24 cellular contexts compared by ENCODE assay signal in genomic region chr6:9240861-9241260, GRCh38.
A peak's percentile ranks its signal among the peaks of the same experiment; 100 is the strongest.
DNase-seq lines count a peak whose midpoint lies in the region; ATAC-seq, FAIRE-seq and TF ChIP-seq lines count a peak whose summit lies in the region.
"Had no signal": no experiment of that assay in that cellular context is flagged by ENCODE, and none has a peak within 500 bp of the region (broad histone marks: within the 10 kb centered on the region; RNA-seq: fewer than 3 reads in every experiment).

No MANE protein-coding gene starts in this region.

- no peak for TF ChIP-seq EP300 in HepG2 (IDR thresholded peaks at IDR 0.05; ENCODE audit: low read depth in 2 of 2, low read length in 2 of 2)
- no peak for TF ChIP-seq EP300 in HepG2 (CRISPR knock-in tag; IDR thresholded peaks at IDR 0.05; ENCODE audit: borderline replicate concordance)
- no peak for TF ChIP-seq EP300 in K562 (IDR thresholded peaks at IDR 0.05; ENCODE audit: low read length)

- POLR2A ChIA-PET in HepG2 (lab: Yijun Ruan, JAX) (no interaction called here), K562 (lab: Yijun Ruan, JAX) (no interaction called here)

- H4K20me1 ChIP-seq in HepG2 (ENCODE audit: insufficient read depth, low read length) = no peaks in the 10 kb centered on the region
- H4K20me1 ChIP-seq in K562 (replicated peaks; ENCODE audit: control insufficient read depth, insufficient read depth, low read length) = no peaks in the 10 kb centered on the region
- H4K20me1 ChIP-seq: BLaER1 had no signal

- H3K27me3 ChIP-seq in HepG2 (ENCODE audit: control insufficient read depth in 1 of 2, insufficient read depth in 2 of 2, low read length in 2 of 2) (no peaks in the 10 kb centered on the region), right lobe of liver (no peaks in the 10 kb centered on the region), K562 (ENCODE audit: control insufficient read depth in 2 of 2, insufficient read depth in 2 of 2, low read length in 2 of 2) (no peaks in the 10 kb centered on the region)
- H3K27me3 ChIP-seq: BE2C, BLaER1 had no signal

- H3K79me2 ChIP-seq in HepG2 (ENCODE audit: insufficient read depth, low read length) = no peaks in the 10 kb centered on the region
- no peaks in the 10 kb centered on the region for H3K79me2 ChIP-seq in K562 (ENCODE audit: control insufficient read depth, insufficient read depth, low read length)

- TF ChIP-seq CTCF in HepG2 (CRISPR knock-in tag; IDR thresholded peaks at IDR 0.05) (no peak), right lobe of liver (IDR thresholded peaks at IDR 0.05) (no peak), K562 (IDR thresholded peaks at IDR 0.05 in 2 of 3, conservative IDR thresholded peaks at IDR 0.05 in 1 of 3; ENCODE audit: insufficient read depth in 2 of 3, low read depth in 1 of 3, low read length in 3 of 3) (no peak)

- H3K27ac ChIP-seq in HepG2 (ENCODE audit: extremely low read length, insufficient read depth, low read length) (no peak overlapping the region), right lobe of liver (no peak overlapping the region), K562 (ENCODE audit: extremely low read depth, low read depth, low read length) (no peak overlapping the region)
- H3K27ac ChIP-seq: 22Rv1, BLaER1 had no signal

- BruUV-seq in HepG2 (replicated peaks; lab: Mats Ljungman, UMichigan) (no TSS peak), K562 (replicated peaks; lab: Mats Ljungman, UMichigan) (no TSS peak)

- TF ChIP-seq RAD21 in HepG2 (CRISPR knock-in tag; IDR thresholded peaks at IDR 0.05) (no peak), K562 (CRISPR knock-in tag; conservative IDR thresholded peaks at IDR 0.05 in 1 of 2, IDR thresholded peaks at IDR 0.05 in 1 of 2) (no peak)

- H3K9ac ChIP-seq in HepG2 (ENCODE audit: insufficient read depth, low read depth, low read length) (no peak overlapping the region), K562 (ENCODE audit: insufficient read depth in 1 of 2, low read depth in 2 of 2, low read length in 2 of 2) (no peak overlapping the region)
- H3K9ac ChIP-seq: BLaER1 had no signal

- H2AFZ ChIP-seq in HepG2 (ENCODE audit: low read length) = no peak overlapping the region
- no peak overlapping the region for H2AFZ ChIP-seq in K562 (ENCODE audit: low read depth, low read length)

- no peak for FAIRE-seq in HepG2 (lab: Jason Lieb, UNC)
- no peak for FAIRE-seq in K562 (lab: Jason Lieb, UNC)
- FAIRE-seq: GM12878, GM12892, GM18507 had no signal

- no peak for TF ChIP-seq POLR2A in HepG2 (IDR thresholded peaks at IDR 0.05; ENCODE audit: insufficient read depth in 1 of 2, low read depth in 2 of 2, low read length in 2 of 2)
- no peak for TF ChIP-seq POLR2A in right lobe of liver (IDR thresholded peaks at IDR 0.05)
- TF ChIP-seq POLR2A in K562 (conservative IDR thresholded peaks at IDR 0.05) = no peak

- H3K4me3 ChIP-seq in HepG2 (replicated peaks in 1 of 3; ENCODE audit: insufficient read depth in 1 of 3, low read depth in 2 of 3, low read length in 3 of 3) (no peak overlapping the region), right lobe of liver (no peak overlapping the region), K562 (no peak overlapping the region)
- H3K4me3 ChIP-seq: BLaER1, GM12878 had no signal

- whole genome bisulfite sequencing in HepG2 (ENCODE audit: low lambda C conversion rate) = 3% methylated on average over 2 of the region's 2 CpGs
- WGBS in right lobe of liver (ENCODE audit: insufficient coverage, low coverage, low lambda C conversion rate, missing lambda C conversion rate) = 90% methylated on average over 2 of the region's 2 CpGs
- WGBS in K562 (ENCODE audit: insufficient coverage, low coverage, missing lambda C conversion rate) = 0% methylated on average over 2 of the region's 2 CpGs

- DNase-seq in HepG2 (ENCODE audit: low spot score) (no peak), right lobe of liver (no peak), K562 (ENCODE audit: extremely low read depth in 1 of 4, low spot score in 3 of 4) (no peak), NCI-H2029 treated with DMSO at 0.1 percent for 48 hours (lab: John Stamatoyannopoulos, UW) (no peak), NCI-H146 (lab: John Stamatoyannopoulos, UW) (no peak)
- DNase-seq: ACHN; BE2C; C1 segment of cervical spinal cord; CD4-positive, alpha-beta memory T cell; CD4-positive, CD25-positive, alpha-beta regulatory T cell; CD8-positive, alpha-beta memory T cell; COR-L47; DMS 273 treated with DMSO at 0.1 percent for 48 hours; DMS153; DMS53; DMS79; DND-41; EL; GDM1 had no signal

- in situ Hi-C loops in HepG2 (cut with HindIII; ENCODE audit: extremely low pct_ligation_motif_present, low pct_unique_long_range_greater_than_20kb) = no loop called here
- in situ Hi-C loops in K562 (cut with MboI) = no loop called here

- intact Hi-C loops in HepG2 (cut with micrococcal nuclease; ENCODE audit: unreplicated experiment) = no loop called here
- intact Hi-C loops in right lobe of liver (cut with DNase I) = no loop called here
- intact Hi-C loops in K562 (cut with micrococcal nuclease) = no loop called here

- CTCF ChIA-PET in HepG2 (lab: Yijun Ruan, JAX; ENCODE audit: low intra/inter-chr PET ratio, low total read pairs) = no interaction called here
- CTCF ChIA-PET in K562 (lab: Yijun Ruan, JAX; ENCODE audit: low intra/inter-chr PET ratio) = no interaction called here

- ATAC-seq in HepG2 (no peak), right lobe of liver (no peak), K562 (no peak)
- ATAC-seq: GM12878 had no signal

- H3K4me2 ChIP-seq in HepG2 (ENCODE audit: low read depth, low read length) = no peak overlapping the region
- H3K4me2 ChIP-seq in K562 (ENCODE audit: insufficient read depth, low read length) = no peak overlapping the region
- H3K4me2 ChIP-seq: BLaER1 had no signal

- H3K36me3 ChIP-seq in HepG2 (replicated peaks in 1 of 2; ENCODE audit: control insufficient read depth in 1 of 2, insufficient read depth in 2 of 2, low read length in 2 of 2) (no peaks in the 10 kb centered on the region), right lobe of liver (no peaks in the 10 kb centered on the region), K562 (ENCODE audit: control insufficient read depth, insufficient read depth, low read length) (no peaks in the 10 kb centered on the region)
- H3K36me3 ChIP-seq: BE2C, BLaER1 had no signal

- H3K4me1 ChIP-seq in HepG2 (ENCODE audit: insufficient read depth, low read length) (no peaks in the 10 kb centered on the region), right lobe of liver (no peaks in the 10 kb centered on the region), K562 (replicated peaks in 1 of 2; ENCODE audit: control insufficient read depth in 2 of 2, insufficient read depth in 2 of 2, low read length in 2 of 2) (no peaks in the 10 kb centered on the region)
- H3K4me1 ChIP-seq: BE2C, BLaER1 had no signal

- H3K9me3 ChIP-seq in HepG2 (ENCODE audit: low read length) (peaks cover 7% of the 10 kb centered on the region; the same call in 1 of the 2 replicates), right lobe of liver (no peaks in the 10 kb centered on the region), K562 (replicated peaks; ENCODE audit: control insufficient read depth, insufficient read depth, low read depth, low read length) (no peaks in the 10 kb centered on the region)
- H3K9me3 ChIP-seq: BE2C, BLaER1 had no signal

- H3K9me1 ChIP-seq in K562 (ENCODE audit: control insufficient read depth, insufficient read depth, low read length) = no peaks in the 10 kb centered on the region

TF ChIP-seq in HepG2, 621 proteins besides CTCF, POLR2A, EP300 and RAD21:
- TF ChIP-seq MAFF (IDR thresholded peaks at IDR 0.05; ENCODE audit: low read depth, low read length) = peak; percentile 89
- TF ChIP-seq HNRNPUL1 (IDR thresholded peaks at IDR 0.05; ENCODE audit: low read depth, low read length) = no peak
- TF ChIP-seq NFE2L2 (IDR thresholded peaks at IDR 0.05; ENCODE audit: low read length) = peak; percentile 82
- TF ChIP-seq MAFK (conservative IDR thresholded peaks at IDR 0.05 in 1 of 2, IDR thresholded peaks at IDR 0.05 in 1 of 2; ENCODE audit: low read length in 2 of 2) = peak; percentile 85 to 88

TF ChIP-seq in K562, 482 proteins besides CTCF, POLR2A, EP300 and RAD21 (continues in another document):
- TF ChIP-seq TEAD4 (IDR thresholded peaks at IDR 0.05; ENCODE audit: low read length) (no peak), TEAD4 (CRISPR knock-in tag; IDR thresholded peaks at IDR 0.05; ENCODE audit: borderline replicate concordance) (no peak), MXD1 (CRISPR knock-in tag; IDR thresholded peaks at IDR 0.05; ENCODE audit: borderline replicate concordance, poor library complexity, severe bottlenecking) (no peak), SNIP1 (IDR thresholded peaks at IDR 0.05; ENCODE audit: low read depth) (no peak), SAP30 (IDR thresholded peaks at IDR 0.05; ENCODE audit: borderline replicate concordance, insufficient read depth, low read depth, low read length, poor library complexity, severe bottlenecking) (no peak), RUNX1 (IDR thresholded peaks at IDR 0.05; ENCODE audit: low read depth) (no peak), RBM22 (IDR thresholded peaks at IDR 0.05; ENCODE audit: low read depth, low read length, poor library complexity, severe bottlenecking) (no peak), ZNF184 (CRISPR knock-in tag; IDR thresholded peaks at IDR 0.05) (no peak), HDAC3 (IDR thresholded peaks at IDR 0.05; ENCODE audit: borderline replicate concordance, partially characterized antibody) (no peak), JUND (IDR thresholded peaks at IDR 0.05; ENCODE audit: borderline replicate concordance, low read depth, low read length) (no peak), JUND (tag; IDR thresholded peaks at IDR 0.05; ENCODE audit: borderline replicate concordance, low read depth, low read length) (no peak), KLF16 (IDR thresholded peaks at IDR 0.05) (no peak), SOX6 (IDR thresholded peaks at IDR 0.05) (no peak), KLF13 (tag; IDR thresholded peaks at IDR 0.05; ENCODE audit: borderline replicate concordance, low read depth) (no peak), CXXC5 (CRISPR knock-in tag; IDR thresholded peaks at IDR 0.05) (no peak), PKNOX1 (IDR thresholded peaks at IDR 0.05) (no peak), MAFF (IDR thresholded peaks at IDR 0.05; ENCODE audit: low read length) (peak; percentile 36; the same call in 1 of the 2 replicates), GATAD2A (IDR thresholded peaks at IDR 0.05) (no peak)

Comparison
In these comparisons a context has a peak if more than half of its experiments do, and no peak if none do; other contexts are left out.
1. Of the 241 proteins assayed by ChIP-seq in both HepG2 and K562: peak only in HepG2: none; only in K562: MAFG; in both: MAFF and MAFK; in neither: 238.